In genomic region chr16:25219070-25219737, GRCh38 we compare ENCODE assay signal across 27 cellular contexts. TPM values are rescaled to one million over a fixed set of nuclear protein-coding genes. Genes with fewer than 3 reads are reported as not detected.
"Had no signal": no experiment of that assay in that cellular context is flagged by ENCODE, and none has a peak within 500 bp of the region (broad histone marks: within the 10 kb centered on the region; RNA-seq: fewer than 3 reads in every experiment).

No MANE protein-coding gene starts in this region.

- H3K4me3 Mint-ChIP-seq: dendritic cell treated with granulocyte-macrophage colony-stimulating factor and Interleukin-4, amounts not matched to agents 40 ng/mL and 50 ng/mL, for 4 days; memory B cell; mesothelial cell of epicardium; natural killer cell treated with Interleukin-12 subunit alpha and Interleukin-12 subunit beta and Interleukin-15 and Interleukin-18, amount 100 ng/mL, for 72 hours; neural progenitor cell had no signal

- H3K9me3 ChIP-seq: esophagus squamous epithelium, gastroesophageal sphincter, left lung, lower lobe of right lung, psoas muscle, tibial artery, upper lobe of right lung, vagina had no signal

- H3K4me1 Mint-ChIP-seq: memory B cell, mesothelial cell of epicardium, neural progenitor cell had no signal

- H3K27me3 ChIP-seq: gastroesophageal sphincter, neural progenitor cell, upper lobe of right lung, vagina had no signal

- H3K4me2 ChIP-seq: neural progenitor cell had no signal

- FAIRE-seq: colon, small intestine had no signal

- H3K36me3 ChIP-seq: esophagus squamous epithelium, gastroesophageal sphincter, left lung, lower lobe of right lung, neural progenitor cell, tibial artery, upper lobe of right lung, vagina had no signal

- H3K9me3 Mint-ChIP-seq: dendritic cell treated with granulocyte-macrophage colony-stimulating factor and Interleukin-4, amounts not matched to agents 40 ng/mL and 50 ng/mL, for 4 days; memory B cell; mesothelial cell of epicardium; natural killer cell treated with Interleukin-12 subunit alpha and Interleukin-12 subunit beta and Interleukin-15 and Interleukin-18, amount 100 ng/mL, for 72 hours; neural progenitor cell had no signal

- ATAC-seq: gastroesophageal sphincter; left lung; lower lobe of right lung; natural killer cell treated with Interleukin-12 subunit alpha and Interleukin-12 subunit beta and Interleukin-15 and Interleukin-18, amount 100 ng/mL, for 72 hours; psoas muscle; upper lobe of right lung had no signal

- H3K27me3 Mint-ChIP-seq: dendritic cell treated with granulocyte-macrophage colony-stimulating factor and Interleukin-4, amounts not matched to agents 40 ng/mL and 50 ng/mL, for 4 days had no signal

- H3K27ac Mint-ChIP-seq: dendritic cell treated with granulocyte-macrophage colony-stimulating factor and Interleukin-4, amounts not matched to agents 40 ng/mL and 50 ng/mL, for 4 days; memory B cell; mesothelial cell of epicardium; natural killer cell treated with Interleukin-12 subunit alpha and Interleukin-12 subunit beta and Interleukin-15 and Interleukin-18, amount 100 ng/mL, for 72 hours; neural progenitor cell had no signal

- H3K27ac ChIP-seq: esophagus squamous epithelium, gastroesophageal sphincter, left lung, lower lobe of right lung, neural progenitor cell, parathyroid adenoma, psoas muscle, tibial artery, upper lobe of right lung, vagina had no signal

- H3K36me3 Mint-ChIP-seq: memory B cell; mesothelial cell of epicardium; natural killer cell treated with Interleukin-12 subunit alpha and Interleukin-12 subunit beta and Interleukin-15 and Interleukin-18, amount 100 ng/mL, for 72 hours; neural progenitor cell had no signal

- H3K4me3 ChIP-seq: esophagus squamous epithelium, gastroesophageal sphincter, left lung, lower lobe of right lung, neural progenitor cell, psoas muscle, tibial artery, upper lobe of right lung, vagina had no signal

- DNase-seq: esophagus squamous epithelium; foreskin fibroblast; glutamatergic neuron; islet precursor cell; left lung; lower lobe of right lung; nucleus accumbens; psoas muscle; retina; small intestine; stimulated activated CD4-positive, alpha-beta T cell treated with anti-CD3 and anti-CD28 coated beads, Interleukin-12 subunit alpha, Interleukin-12 subunit beta, amount 100 ng/mL, for 4 hours; stimulated activated CD4-positive, alpha-beta T cell treated with anti-CD3 and anti-CD28 coated beads, Interleukin-2, amount 100 ng/mL, for 48 hours; stimulated activated naive CD4-positive, alpha-beta T cell treated with Interleukin-2 at 50 U/mL for 16 hours; tibial artery; upper lobe of right lung had no signal

- H3K4me1 ChIP-seq: esophagus squamous epithelium, gastroesophageal sphincter, left lung, lower lobe of right lung, neural progenitor cell, parathyroid adenoma, psoas muscle, tibial artery, upper lobe of right lung, vagina had no signal

RNA-seq across cellular contexts. Expression of gene AQP8, which starts 2.5 kb away (rescaled TPM):
- total RNA-seq: epithelial cell of proximal tubule, esophagus squamous epithelium, gastroesophageal sphincter, left lung, mesothelial cell of epicardium, mucosa of gallbladder, myocyte, upper lobe of right lung, vagina had no signal
